Comparison of ENCODE assay signal across 8 cellular contexts in genomic region chr19:58059003-58059671, GRCh38. TPM values are rescaled to one million over a fixed set of nuclear protein-coding genes. Genes with fewer than 3 reads are reported as not detected.
DNase-seq lines count a peak whose midpoint lies in the region; ATAC-seq and TF ChIP-seq lines count a peak whose summit lies in the region.

Gene ZNF135 (plus strand): TSS chr19:58059282. CDS start chr19:58060003, 721 bp downstream.

- H3K36me3 ChIP-seq in esophagus muscularis mucosa (peaks cover 8 to 19% (median 11%) of the 10 kb centered on the region in 4 donors), mucosa of rectum (ENCODE audit: control insufficient read depth in 2 of 2, insufficient read depth in 2 of 2, low read length in 2 of 2) (peaks cover 0 to 2% of the 10 kb centered on the region in 2 donors)

- no peak for TF ChIP-seq CTCF in AG09319 (IDR thresholded peaks at IDR 0.05; ENCODE audit: low read depth, low read length)
- no peak for TF ChIP-seq CTCF in esophagus muscularis mucosa (IDR thresholded peaks at IDR 0.05)

- WGBS in esophagus muscularis mucosa = 2% methylated on average over 17 of the region's 62 CpGs

- no peak for ATAC-seq in GM18870 (IDR thresholded peaks at IDR 0.05; ENCODE audit: unreplicated experiment)

- H3K4me3 ChIP-seq in esophagus muscularis mucosa (peak within 1 kb of the TSS; percentile 63 to 80 (median 72)), mucosa of rectum (ENCODE audit: low read length in 2 of 2) (peak within 1 kb of the TSS; percentile 63 to 67)

- peak within 1 kb of the TSS; percentile 58 to 62 for H3K9ac ChIP-seq in mucosa of rectum (ENCODE audit: low read depth in 1 of 2, low read length in 2 of 2)

- no peak for TF ChIP-seq EP300 in esophagus muscularis mucosa (IDR thresholded peaks at IDR 0.05)

- intact Hi-C loops in esophagus muscularis mucosa (cut with DNase I) = no loop called here

- DNase-seq in AG09319 (ENCODE audit: extremely low read depth, low read depth) (peak; percentile 60), NCI-H1930 (lab: John Stamatoyannopoulos, UW) (peak; percentile 89 to 94), esophagus muscularis mucosa (ENCODE audit: extremely low spot score) (peak; percentile 94), SKM-1 treated with dmso at 0.1 percent for 144 hours (lab: John Stamatoyannopoulos, UW; ENCODE audit: unreplicated experiment) (no peak)
- DNase-seq in activated T-cell treated with anti-CD3 and anti-CD28 coated beads, Interleukin-2, amount 50 U/mL, for 1 hour = peak; percentile 60
- DNase-seq in stimulated activated CD8-positive, alpha-beta memory T cell treated with anti-CD3 and anti-CD28 coated beads, Interleukin-15, amount 100 ng/mL, for 1 hour (ENCODE audit: low read depth) = peak; percentile 38

- H3K27ac ChIP-seq in esophagus muscularis mucosa (replicated peaks in 1 of 4) = peak within 1 kb of the TSS; percentile 93 to 94 (median 93)
- peak within 1 kb of the TSS; percentile 72 to 77 for H3K27ac ChIP-seq in mucosa of rectum (ENCODE audit: low read depth in 2 of 2, low read length in 2 of 2)

- peaks cover 0 to 3% (median 0%) of the 10 kb centered on the region in 4 donors for H3K27me3 ChIP-seq in esophagus muscularis mucosa
- H3K27me3 ChIP-seq in mucosa of rectum (ENCODE audit: control insufficient read depth in 2 of 2, insufficient read depth in 2 of 2, low read length in 2 of 2) = no peaks in the 10 kb centered on the region

- H3K4me1 ChIP-seq in esophagus muscularis mucosa (peaks cover 14 to 28% (median 17%) of the 10 kb centered on the region in 4 donors), mucosa of rectum (ENCODE audit: control insufficient read depth in 2 of 2, insufficient read depth in 2 of 2, low read length in 2 of 2) (peaks cover 0 to 5% of the 10 kb centered on the region in 2 donors)

- peaks cover 0 to 35% (median 17%) of the 10 kb centered on the region in 4 donors for H3K9me3 ChIP-seq in esophagus muscularis mucosa
- peaks cover 8% of the 10 kb centered on the region in 2 donors for H3K9me3 ChIP-seq in mucosa of rectum (ENCODE audit: control insufficient read depth in 2 of 2, low read length in 2 of 2)

- no peak for TF ChIP-seq POLR2A in esophagus muscularis mucosa (IDR thresholded peaks at IDR 0.05; ENCODE audit: low read depth)

RNA-seq across cellular contexts. Expression of gene ZNF135, which starts in this region (rescaled TPM):
- total RNA-seq in esophagus muscularis mucosa = 1 to 10 TPM; 5.1 to 9.1 (median 6.6) TPM
